ENCODE assay signal across 8 cellular contexts in the genomic region with DNA sequence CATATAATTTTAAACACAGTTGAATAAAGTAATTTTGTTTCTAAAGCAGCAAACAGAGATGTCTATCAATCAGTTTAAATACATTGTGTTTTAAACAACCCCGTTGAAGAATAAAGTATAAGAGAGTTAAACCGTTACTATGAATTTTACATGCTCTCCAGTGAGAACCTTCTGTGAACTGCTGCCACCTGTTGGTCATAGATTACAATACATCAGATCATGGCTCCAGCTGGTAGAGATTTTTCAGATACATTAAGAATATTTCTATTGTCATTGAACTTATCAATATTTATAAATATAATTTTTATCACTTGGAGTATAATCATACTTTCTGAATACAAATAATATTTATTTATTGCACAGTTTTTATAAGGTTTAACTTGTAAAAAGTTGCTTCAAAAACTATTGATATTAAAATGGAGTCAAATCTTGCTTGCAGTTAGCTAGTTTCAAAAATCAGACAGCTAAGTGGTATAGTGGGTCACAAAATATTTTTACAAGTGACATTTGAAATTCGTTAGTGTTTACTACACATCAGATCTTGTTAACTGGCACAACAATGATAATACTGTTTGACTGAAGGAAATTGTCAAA.
A peak's percentile ranks its signal among the peaks of the same experiment; 100 is the strongest.
DNase-seq lines count a peak whose midpoint lies in the region; ATAC-seq lines count a peak whose summit lies in the region.

No MANE protein-coding gene starts in this region.

- ATAC-seq in GM18858 (IDR thresholded peaks at IDR 0.05; ENCODE audit: unreplicated experiment) (peak; percentile 79), HG03095 (IDR thresholded peaks at IDR 0.05; ENCODE audit: unreplicated experiment) (peak; percentile 73)

- H3K27me3 ChIP-seq in effector memory CD4-positive, alpha-beta T cell (replicated peaks; ENCODE audit: control insufficient read depth, insufficient read depth, low read length, poor library complexity, severe bottlenecking), result no peaks in the 10 kb centered on the region

- no peak overlapping the region for H3K4me3 ChIP-seq in effector memory CD4-positive, alpha-beta T cell (ENCODE audit: insufficient read depth, low read depth, low read length, poor library complexity, severe bottlenecking)

- DNase-seq in COLO829 (ENCODE audit: low spot score) (peak; percentile 42), NCI-H2227 (lab: John Stamatoyannopoulos, UW; ENCODE audit: unreplicated experiment) (peak; percentile 69), astrocyte of the hippocampus (ENCODE audit: low read depth, low spot score) (peak; percentile 65), left kidney (ENCODE audit: low read depth, low spot score) (peak; percentile 74), GDM1 (lab: John Stamatoyannopoulos, UW) (no peak)
- DNase-seq in effector memory CD4-positive, alpha-beta T cell, result no peak

- H3K9me3 ChIP-seq in effector memory CD4-positive, alpha-beta T cell (ENCODE audit: control insufficient read depth, low read length), result no peaks in the 10 kb centered on the region

- no peaks in the 10 kb centered on the region for H3K36me3 ChIP-seq in effector memory CD4-positive, alpha-beta T cell (ENCODE audit: control insufficient read depth, insufficient read depth, low read length)

- H3K4me1 ChIP-seq in effector memory CD4-positive, alpha-beta T cell (ENCODE audit: control insufficient read depth, insufficient read depth, low read length, poor library complexity, severe bottlenecking), result no peaks in the 10 kb centered on the region

- no peak overlapping the region for H3K27ac ChIP-seq in effector memory CD4-positive, alpha-beta T cell (ENCODE audit: insufficient read depth, low read length, poor library complexity, severe bottlenecking)

Comparison
In these comparisons a context has a peak if more than half of its experiments do, and no peak if none do; other contexts are left out.
1. DNase-seq: peak in COLO829 (single experiment), NCI-H2227 (single experiment), astrocyte of the hippocampus (single experiment) and left kidney (single experiment); none in GDM1 (single experiment) and effector memory CD4-positive, alpha-beta T cell (0 of 3).